In the genomic region with DNA sequence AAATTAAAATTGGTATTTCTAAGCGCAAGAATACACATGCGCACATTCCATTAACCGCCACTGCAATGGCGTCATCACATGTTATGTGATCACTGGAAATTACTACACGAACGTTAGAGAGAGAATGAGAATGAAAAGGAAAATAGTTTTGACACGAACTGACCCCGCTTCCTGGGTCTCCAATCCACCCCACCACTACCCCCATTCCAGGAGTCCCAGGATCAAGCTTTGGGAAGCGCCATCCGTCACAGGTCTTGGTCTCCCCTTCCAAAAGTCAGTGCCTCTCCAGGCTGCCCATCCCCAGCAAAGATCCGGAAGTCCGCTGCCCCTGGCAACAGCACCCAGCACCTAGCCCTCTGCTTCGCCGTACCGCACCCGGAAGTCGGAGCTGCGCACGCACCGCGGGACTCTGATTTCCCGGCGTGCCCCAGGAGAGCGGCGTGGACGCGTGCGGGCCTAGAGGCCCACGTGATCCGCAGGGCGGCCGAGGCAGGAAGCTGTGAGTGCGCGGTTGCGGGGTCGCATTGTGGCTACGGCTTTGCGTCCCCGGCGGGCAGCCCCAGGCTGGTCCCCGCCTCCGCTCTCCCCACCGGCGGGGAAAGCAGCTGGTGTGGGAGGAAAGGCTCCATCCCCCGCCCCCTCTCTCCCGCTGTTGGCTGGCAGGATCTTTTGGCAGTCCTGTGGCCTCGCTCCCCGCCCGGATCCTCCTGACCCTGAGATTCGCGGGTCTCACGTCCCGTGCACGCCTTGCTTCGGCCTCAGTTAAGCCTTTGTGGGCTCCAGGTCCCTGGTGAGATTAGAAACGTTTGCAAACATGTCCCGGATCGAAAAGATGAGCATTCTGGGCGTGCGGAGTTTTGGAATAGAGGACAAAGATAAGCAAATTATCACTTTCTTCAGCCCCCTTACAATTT, we compare ENCODE assay signal across 8 cellular contexts. TPM values are rescaled to one million over a fixed set of nuclear protein-coding genes. Genes with fewer than 3 reads are reported as not detected.
A peak's percentile ranks its signal among the peaks of the same experiment; 100 is the strongest.
DNase-seq lines count a peak whose midpoint lies in the region; ATAC-seq and TF ChIP-seq lines count a peak whose summit lies in the region.

TSS of gene RAD50 (plus strand) at position 467 of the 914 bp plus-strand sequence. CDS start at position 815, 348 bp downstream.

- H3K27me3 Mint-ChIP-seq in Caco-2 (ENCODE audit: insufficient read depth, unreplicated experiment), result no peaks in the 10 kb centered on the region
- no peaks in the 10 kb centered on the region for H3K27me3 Mint-ChIP-seq in activated CD8-positive, alpha-beta memory T cell treated with anti-CD3 and anti-CD28 coated beads, Interleukin-2, amount 10 ng/mL, durations not matched to agents 7 days and 5 days

- H2BK5ac ChIP-seq in mesendoderm (ENCODE audit: low read length), result peak within 1 kb of the TSS; percentile 29

- peaks cover 13% of the 10 kb centered on the region for H3K36me3 Mint-ChIP-seq in Caco-2 (ENCODE audit: insufficient read depth, unreplicated experiment)
- peaks cover 8% of the 10 kb centered on the region for H3K36me3 Mint-ChIP-seq in activated CD8-positive, alpha-beta memory T cell treated with anti-CD3 and anti-CD28 coated beads, Interleukin-2, amount 10 ng/mL, durations not matched to agents 7 days and 5 days

- H3K79me1 ChIP-seq in mesendoderm (ENCODE audit: low read length), result peaks cover 1% of the 10 kb centered on the region

- H3K4me3 ChIP-seq in Caco-2 (ENCODE audit: low read depth, low read length) (peak within 1 kb of the TSS; percentile 89), endocrine pancreas (ENCODE audit: control insufficient read depth, insufficient read depth, low read length) (peak within 1 kb of the TSS; percentile 91), mesendoderm (ENCODE audit: low read length) (peak within 1 kb of the TSS; percentile 58)

- DNase-seq in Caco-2, result peak; percentile 97 to 98
- DNase-seq in HUDEP-2 (lab: John Stamatoyannopoulos, UW; ENCODE audit: unreplicated experiment in 76 of 76), result peak in 75 of 76 experiments; percentile 21 to 93 (median 82)
- peak; percentile 92 for DNase-seq in NOMO-1 treated with dmso at 0.1 percent for 144 hours (lab: John Stamatoyannopoulos, UW; ENCODE audit: unreplicated experiment)
- DNase-seq in activated CD8-positive, alpha-beta memory T cell treated with anti-CD3 and anti-CD28 coated beads, Interleukin-2, amount 10 ng/mL, durations not matched to agents 7 days and 5 days, result peak; percentile 97
- peak; percentile 94 for DNase-seq in mesendoderm
- DNase-seq in stimulated activated CD8-positive, alpha-beta memory T cell treated with anti-CD3 and anti-CD28 coated beads, Interleukin-12 subunit alpha, Interleukin-12 subunit beta, amount 100 ng/mL, for 4 hours (ENCODE audit: low read depth), result peak; percentile 83

- peak within 1 kb of the TSS; percentile 9 for H3K18ac ChIP-seq in mesendoderm (ENCODE audit: low read length)

- no peak within 1 kb of the TSS for H2BK15ac ChIP-seq in mesendoderm (replicated peaks; ENCODE audit: low read depth)

- no CpG with 5 or more reads among the region's 60 CpGs for WGBS in mesendoderm (ENCODE audit: extremely low coverage, insufficient coverage, low lambda C conversion rate)

- H3K27ac ChIP-seq in mesendoderm (ENCODE audit: low read depth, low read length), result peak within 1 kb of the TSS; percentile 29

- peak within 1 kb of the TSS; percentile 99 for H3K4me3 Mint-ChIP-seq in Caco-2 (ENCODE audit: unreplicated experiment)
- peak within 1 kb of the TSS; percentile 92 for H3K4me3 Mint-ChIP-seq in activated CD8-positive, alpha-beta memory T cell treated with anti-CD3 and anti-CD28 coated beads, Interleukin-2, amount 10 ng/mL, durations not matched to agents 7 days and 5 days

- peak within 1 kb of the TSS; percentile 95 for H4K5ac ChIP-seq in mesendoderm (ENCODE audit: low read length)

- peak within 1 kb of the TSS; percentile 74 for H3K4ac ChIP-seq in mesendoderm (ENCODE audit: low read depth, low read length)

- H3K79me2 ChIP-seq in mesendoderm (ENCODE audit: control insufficient read depth, insufficient read depth, low read length), result no peaks in the 10 kb centered on the region

- BruUV-seq in Caco-2 (replicated peaks; lab: Mats Ljungman, UMichigan), result TSS peak; percentile 82

- H3K4me1 Mint-ChIP-seq in Caco-2 (ENCODE audit: low read depth, unreplicated experiment), result peaks cover 13% of the 10 kb centered on the region
- peaks cover 27% of the 10 kb centered on the region for H3K4me1 Mint-ChIP-seq in activated CD8-positive, alpha-beta memory T cell treated with anti-CD3 and anti-CD28 coated beads, Interleukin-2, amount 10 ng/mL, durations not matched to agents 7 days and 5 days

- no peak within 1 kb of the TSS for H3K23ac ChIP-seq in mesendoderm (ENCODE audit: low read length)

- POLR2A ChIA-PET in Caco-2 (lab: Charles Lee), result interaction anchor here (0.6 to 1.2 kb wide), 6 partner anchors 30 to 282 kb away, joined by 3 to 12 read pairs (median 3); no protein-coding TSS in a partner anchor

- no peak for TF ChIP-seq CTCF in Caco-2 (IDR thresholded peaks at IDR 0.05; ENCODE audit: insufficient read depth in 1 of 2, low read depth in 1 of 2, low read length in 1 of 2, severe bottlenecking in 1 of 2, unreplicated experiment in 1 of 2)

- no peak within 1 kb of the TSS for H2AK5ac ChIP-seq in mesendoderm (ENCODE audit: low read length)

- H3K9me3 ChIP-seq in Caco-2 (no peaks in the 10 kb centered on the region), endocrine pancreas (ENCODE audit: control insufficient read depth, low read length) (no peaks in the 10 kb centered on the region)

- H3K36me3 ChIP-seq in Caco-2 (ENCODE audit: control insufficient read depth, insufficient read depth, low read length) (no peaks in the 10 kb centered on the region), endocrine pancreas (ENCODE audit: control insufficient read depth, insufficient read depth, low read length) (no peaks in the 10 kb centered on the region), mesendoderm (ENCODE audit: control insufficient read depth, insufficient read depth, low read length) (no peaks in the 10 kb centered on the region)

- H3K4me2 ChIP-seq in mesendoderm (ENCODE audit: low read length), result peak within 1 kb of the TSS; percentile 79

- H4K8ac ChIP-seq in mesendoderm (ENCODE audit: low read depth, low read length), result no peak within 1 kb of the TSS

- peaks cover 11% of the 10 kb centered on the region; the same call in 1 of the 2 replicates for H3K4me1 ChIP-seq in Caco-2
- H3K4me1 ChIP-seq in endocrine pancreas (ENCODE audit: control insufficient read depth, insufficient read depth, low read length), result peaks cover 5% of the 10 kb centered on the region
- H3K4me1 ChIP-seq in mesendoderm (ENCODE audit: control insufficient read depth, low read depth, low read length), result peaks cover 2% of the 10 kb centered on the region

- CTCF ChIA-PET in Caco-2 (lab: Charles Lee), result interaction anchor here (1.1 to 1.7 kb wide), 2 partner anchors 30 to 263 kb away, joined by 5 to 14 read pairs; no protein-coding TSS in a partner anchor
- CTCF ChIA-PET in activated CD8-positive, alpha-beta memory T cell treated with anti-CD3 and anti-CD28 coated beads, Interleukin-2, amount 10 ng/mL, durations not matched to agents 7 days and 5 days (lab: Charles Lee), result interaction anchor here (0.9 to 2.0 kb wide), 11 partner anchors 11 to 263 kb away, joined by 3 to 11 read pairs (median 3); partner anchors contain the start of genes CCNI2 and KIF3A

- peak within 1 kb of the TSS; percentile 100 for H3K27ac Mint-ChIP-seq in Caco-2 (ENCODE audit: unreplicated experiment)
- H3K27ac Mint-ChIP-seq in activated CD8-positive, alpha-beta memory T cell treated with anti-CD3 and anti-CD28 coated beads, Interleukin-2, amount 10 ng/mL, durations not matched to agents 7 days and 5 days, result peak within 1 kb of the TSS; percentile 95

- no peak within 1 kb of the TSS for H2BK120ac ChIP-seq in mesendoderm (ENCODE audit: low read depth, low read length)

- H3K56ac ChIP-seq in mesendoderm (ENCODE audit: low read length), result peak within 1 kb of the TSS; percentile 97

- ATAC-seq in GM21381 (IDR thresholded peaks at IDR 0.05; ENCODE audit: unreplicated experiment), result peak; percentile 97
- peak; percentile 97 for ATAC-seq in activated CD8-positive, alpha-beta memory T cell treated with anti-CD3 and anti-CD28 coated beads, Interleukin-2, amount 10 ng/mL, durations not matched to agents 7 days and 5 days

- H3K9me3 Mint-ChIP-seq in Caco-2 (ENCODE audit: unreplicated experiment), result no peaks in the 10 kb centered on the region
- no peaks in the 10 kb centered on the region for H3K9me3 Mint-ChIP-seq in activated CD8-positive, alpha-beta memory T cell treated with anti-CD3 and anti-CD28 coated beads, Interleukin-2, amount 10 ng/mL, durations not matched to agents 7 days and 5 days (ENCODE audit: low read depth)

- H3K27me3 ChIP-seq in Caco-2 (replicated peaks; ENCODE audit: control insufficient read depth, insufficient read depth, low read length) (no peaks in the 10 kb centered on the region), endocrine pancreas (ENCODE audit: control insufficient read depth, insufficient read depth, low read length) (no peaks in the 10 kb centered on the region), mesendoderm (ENCODE audit: insufficient read depth, low read length, poor library complexity) (no peaks in the 10 kb centered on the region)

- intact Hi-C loops in Caco-2 (cut with micrococcal nuclease; ENCODE audit: unreplicated experiment), result loop anchor here (1.0 to 2.0 kb wide), 2 partner anchors 30 to 60 kb away; no protein-coding TSS in a partner anchor

- H3K9ac ChIP-seq in endocrine pancreas (ENCODE audit: control insufficient read depth, insufficient read depth, low read length) (peak within 1 kb of the TSS; percentile 92), mesendoderm (ENCODE audit: low read length) (peak within 1 kb of the TSS; percentile 81)

RNA-seq across cellular contexts. Expression of gene RAD50, which starts in this region (rescaled TPM):
- total RNA-seq in Caco-2 (2022), result 53.2 and 58.2 TPM in 2 replicates
- total RNA-seq in activated CD8-positive, alpha-beta memory T cell treated with anti-CD3 and anti-CD28 coated beads, Interleukin-2, amount 10 ng/mL, durations not matched to agents 7 days and 5 days, result 10 to 100 TPM; 39.7 to 51.6 TPM
- 30.2 TPM for polyA plus RNA-seq in mesendoderm (2013, experiment 1 of 2)
- polyA plus RNA-seq in mesendoderm (2013, experiment 2 of 2), result 31.3 TPM

Comparison
In these comparisons a context has a peak if more than half of its experiments do, and no peak if none do; other contexts are left out.
1. Peak in every context shown above with its lines: DNase-seq, ATAC-seq, H3K4me3 ChIP-seq and H3K27ac ChIP-seq.